8 cellular contexts compared by ENCODE assay signal in the genomic region with DNA sequence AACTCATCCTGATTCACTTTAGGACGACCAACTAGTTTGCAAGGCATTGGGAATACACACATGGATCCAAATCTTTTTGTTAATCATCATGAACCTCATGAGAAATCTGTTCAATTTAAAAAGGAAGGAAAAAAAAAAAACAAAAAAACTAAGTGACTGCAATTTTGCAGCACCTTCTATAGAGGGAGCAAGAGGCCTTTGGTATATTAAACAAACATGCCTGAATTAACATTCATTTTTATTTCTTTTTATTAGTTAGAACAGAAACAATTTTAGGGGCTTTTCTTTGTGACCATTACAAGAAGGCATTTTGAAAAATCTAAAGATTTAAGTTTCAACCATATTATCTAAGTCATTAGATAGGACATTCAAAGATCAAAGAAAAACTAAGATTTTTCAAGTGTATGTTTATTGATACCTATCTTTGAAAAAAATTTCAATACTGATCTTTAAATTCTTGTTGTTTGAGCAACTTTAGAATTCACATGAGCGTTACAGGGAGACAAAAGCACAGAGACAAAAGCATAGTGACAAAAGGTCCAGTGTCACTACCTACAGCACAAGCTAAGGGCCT.
DNase-seq lines count a peak whose midpoint lies in the region; ATAC-seq, FAIRE-seq and TF ChIP-seq lines count a peak whose summit lies in the region.

No MANE protein-coding gene starts in this region.

- peaks cover 0 to 9% of the 10 kb centered on the region in 2 donors for H3K4me1 ChIP-seq in adrenal gland (replicated peaks in 1 of 2)

- ATAC-seq in HG03159 (IDR thresholded peaks at IDR 0.05; ENCODE audit: unreplicated experiment) (no peak), GM18511 (IDR thresholded peaks at IDR 0.05; ENCODE audit: unreplicated experiment) (no peak)

- H3K4me3 Mint-ChIP-seq in T-helper 2 cell treated with Interferon-gamma antibody and Interleukin-4, amounts not matched to agents 5 μg/mL and 100 μg/mL, for 36 hours, result no peak overlapping the region

- intact Hi-C loops in adrenal gland (cut with DNase I), result loop anchor here (5.0 to 10.0 kb wide), 2 partner anchors 181 to 918 kb away; partner anchors contain the start of gene CBLB (in 1 of the 2)

- H3K36me3 Mint-ChIP-seq in T-helper 2 cell treated with Interferon-gamma antibody and Interleukin-4, amounts not matched to agents 5 μg/mL and 100 μg/mL, for 36 hours (ENCODE audit: low read depth), result peaks cover 42% of the 10 kb centered on the region

- FAIRE-seq in HTR-8/SVneo (lab: Jason Lieb, UNC), result no peak

- no peaks in the 10 kb centered on the region for H3K9me3 Mint-ChIP-seq in T-helper 2 cell treated with Interferon-gamma antibody and Interleukin-4, amounts not matched to agents 5 μg/mL and 100 μg/mL, for 36 hours

- peaks cover 0 to 2% of the 10 kb centered on the region in 2 donors for H3K36me3 ChIP-seq in adrenal gland (replicated peaks in 1 of 2)
- no peaks in the 10 kb centered on the region for H3K36me3 ChIP-seq in kidney epithelial cell (ENCODE audit: control insufficient read depth, insufficient read depth, low read length)

- no peak overlapping the region for H3K27ac Mint-ChIP-seq in T-helper 2 cell treated with Interferon-gamma antibody and Interleukin-4, amounts not matched to agents 5 μg/mL and 100 μg/mL, for 36 hours

- DNase-seq in NCI-H146 (lab: John Stamatoyannopoulos, UW), result peak; percentile 15
- no peak for DNase-seq in NCI-H146 treated with DMSO at 0.1 percent for 48 hours (lab: John Stamatoyannopoulos, UW; ENCODE audit: unreplicated experiment)
- DNase-seq in HTR-8/SVneo (ENCODE audit: insufficient read length, low spot score), result peak; percentile 30
- no peak for DNase-seq in adrenal gland
- no peak for DNase-seq in kidney epithelial cell (ENCODE audit: low read depth)
- no peak for DNase-seq in T-helper 2 cell treated with Interferon-gamma antibody and Interleukin-4, amounts not matched to agents 5 μg/mL and 100 μg/mL, for 36 hours (ENCODE audit: low spot score)

- peaks cover 19% of the 10 kb centered on the region for H3K4me1 Mint-ChIP-seq in T-helper 2 cell treated with Interferon-gamma antibody and Interleukin-4, amounts not matched to agents 5 μg/mL and 100 μg/mL, for 36 hours (ENCODE audit: low read depth)

- H3K9me3 ChIP-seq in adrenal gland (replicated peaks in 1 of 3), result no peaks in the 10 kb centered on the region

- TF ChIP-seq POLR2A in adrenal gland (IDR thresholded peaks at IDR 0.05), result no peak

- 26 to 36% (median 30%) methylated on average over 2 of the region's 2 CpGs for WGBS in adrenal gland, 4 donors

- TF ChIP-seq CTCF in adrenal gland (IDR thresholded peaks at IDR 0.05) (peak; percentile 51 to 87 (median 70)), kidney epithelial cell (IDR thresholded peaks at IDR 0.05; ENCODE audit: insufficient read depth, low read length, poor library complexity, severe bottlenecking) (peak; percentile 62)

- H3K27me3 ChIP-seq in adrenal gland, result no peaks in the 10 kb centered on the region
- H3K27me3 ChIP-seq in kidney epithelial cell (ENCODE audit: control insufficient read depth, insufficient read depth, low read length), result no peaks in the 10 kb centered on the region

- H3K27me3 Mint-ChIP-seq in T-helper 2 cell treated with Interferon-gamma antibody and Interleukin-4, amounts not matched to agents 5 μg/mL and 100 μg/mL, for 36 hours (ENCODE audit: low read depth), result no peaks in the 10 kb centered on the region

- H3K4me3 ChIP-seq in adrenal gland, result no peak overlapping the region
- H3K4me3 ChIP-seq in kidney epithelial cell (ENCODE audit: low read depth, low read length), result no peak overlapping the region

- no peak overlapping the region for H3K27ac ChIP-seq in adrenal gland

Comparison
In these comparisons a context has a peak if more than half of its experiments do, and no peak if none do; other contexts are left out.
1. DNase-seq: peak in NCI-H146 (single experiment) and HTR-8/SVneo (single experiment); none in NCI-H146 treated with DMSO at 0.1 percent for 48 hours (single experiment), adrenal gland (0 of 7), kidney epithelial cell (single experiment) and T-helper 2 cell treated with Interferon-gamma antibody and Interleukin-4, amounts not matched to agents 5 μg/mL and 100 μg/mL, for 36 hours (single experiment).